ENCODE assay signal across 8 cellular contexts in the genomic region with DNA sequence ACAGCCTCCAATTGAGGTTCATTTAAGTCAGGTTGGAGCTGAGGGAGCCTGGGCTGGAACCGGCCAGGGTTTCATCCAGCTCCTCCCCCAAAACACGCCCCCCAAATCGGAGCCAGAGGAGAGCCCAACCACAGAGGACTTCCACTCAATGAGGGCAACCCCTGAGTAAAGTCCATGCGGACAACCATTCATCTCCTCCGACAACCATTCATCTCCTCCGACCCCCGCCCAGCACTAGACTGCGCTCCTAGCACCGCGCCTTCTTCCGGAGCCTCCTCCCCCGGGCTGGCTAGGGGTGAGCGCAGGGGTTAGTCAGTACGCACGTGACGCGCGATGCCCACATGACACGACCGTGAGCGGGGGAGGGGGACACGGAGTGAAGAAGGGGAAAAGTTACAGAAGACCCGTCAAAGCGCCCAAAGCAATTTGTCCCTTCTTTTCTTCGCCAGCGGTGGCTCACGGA. TPM values are rescaled to one million over a fixed set of nuclear protein-coding genes. Genes with fewer than 3 reads are reported as not detected.
DNase-seq lines count a peak whose midpoint lies in the region; ATAC-seq and TF ChIP-seq lines count a peak whose summit lies in the region.

No MANE protein-coding gene starts in this region.

- H3K27ac ChIP-seq in brain microvascular endothelial cell (peak overlapping the region; percentile 87), psoas muscle (peak overlapping the region; percentile 75)

- WGBS in psoas muscle, 3 donors: 0 to 1% (median 0%) methylated on average over 23 to 27 of the region's 27 CpGs

- ATAC-seq in psoas muscle: peak; percentile 81 to 86 (median 86)
- no peak for ATAC-seq in GM21381 (IDR thresholded peaks at IDR 0.05; ENCODE audit: unreplicated experiment)
- no peak for ATAC-seq in HG03039 (IDR thresholded peaks at IDR 0.05; ENCODE audit: unreplicated experiment)

- no peaks in the 10 kb centered on the region for H3K36me3 ChIP-seq in brain microvascular endothelial cell (replicated peaks)
- H3K36me3 ChIP-seq in psoas muscle (ENCODE audit: insufficient read depth in 1 of 2, low read depth in 1 of 2): no peaks in the 10 kb centered on the region

- DNase-seq in ELR (ENCODE audit: low read depth): peak; percentile 91
- DNase-seq in NCI-H446 treated with DMSO at 0.1 percent for 48 hours (lab: John Stamatoyannopoulos, UW): peak; percentile 26
- DNase-seq in brain microvascular endothelial cell: peak; percentile 71
- peak; percentile 84 to 88 for DNase-seq in psoas muscle
- no peak for DNase-seq in activated effector memory CD4-positive, alpha-beta T cell treated with Interleukin-2 at 50 U/mL for 16 hours

- H3K27me3 ChIP-seq in brain microvascular endothelial cell (replicated peaks): no peaks in the 10 kb centered on the region
- peaks cover 0 to 10% (median 0%) of the 10 kb centered on the region in 3 donors for H3K27me3 ChIP-seq in psoas muscle (ENCODE audit: insufficient read depth in 3 of 3, low read length in 2 of 3)

- no peaks in the 10 kb centered on the region for H3K4me1 ChIP-seq in psoas muscle

- H3K9me3 ChIP-seq in psoas muscle: no peaks in the 10 kb centered on the region

- TF ChIP-seq CTCF in brain microvascular endothelial cell (IDR thresholded peaks at IDR 0.05; ENCODE audit: low read depth, low read length, missing control alignments): no peak
- TF ChIP-seq CTCF in psoas muscle (IDR thresholded peaks at IDR 0.05): no peak

- in situ Hi-C loops in brain microvascular endothelial cell (cut with HindIII; ENCODE audit: low pct_ligation_motif_present, low sequenced_read_pairs): no loop called here

- intact Hi-C loops in psoas muscle (cut with DNase I): no loop called here

- peak overlapping the region; percentile 81 for H3K4me3 ChIP-seq in brain microvascular endothelial cell (ENCODE audit: low read depth, low read length)
- peak overlapping the region; percentile 57 for H3K4me3 ChIP-seq in iPS-11a (ENCODE audit: low read depth, low read length)
- H3K4me3 ChIP-seq in psoas muscle: peak overlapping the region; percentile 70

RNA-seq across cellular contexts. Expression of gene MAGI2, which starts 1.4 kb away (rescaled TPM):
- total RNA-seq in psoas muscle: 1 to 10 TPM; 1.3 to 2.5 (median 2.4) TPM
- 1 to 10 TPM in 1 of 3 donors, under 1 TPM in 2; 0.46 to 1.4 (median 0.53) TPM for polyA plus RNA-seq in psoas muscle

Comparison
In these comparisons a context has a peak if more than half of its experiments do, and no peak if none do; other contexts are left out.
1. ATAC-seq: peak in psoas muscle (4 of 4); none in GM21381 (single experiment) and HG03039 (single experiment).
2. Peak in every context shown above with its lines, with median percentiles within 50 percentile points of each other: H3K4me3 ChIP-seq.